ENCODE assay signal across 40 cellular contexts in genomic region chr1:213486488-213486887, GRCh38.
"Had no signal": no experiment of that assay in that cellular context is flagged by ENCODE, and none has a peak within 500 bp of the region (broad histone marks: within the 10 kb centered on the region; RNA-seq: fewer than 3 reads in every experiment).

No MANE protein-coding gene starts in this region.

- H3K27ac ChIP-seq: adrenal gland, ascending aorta, body of pancreas, brain microvascular endothelial cell, breast epithelium, cardiac muscle cell had no signal

- H3K4me3 Mint-ChIP-seq: activated naive CD4-positive, alpha-beta T cell treated with anti-CD3 and anti-CD28 coated beads for 36 hours; activated naive CD4-positive, alpha-beta T cell treated with anti-CD3 and anti-CD28 coated beads, Interleukin-2, amount 10 ng/mL, durations not matched to agents 7 days and 5 days; activated naive CD4-positive, alpha-beta T cell treated with anti-CD3 and anti-CD28 coated beads, Interleukin-2, amount 50 U/mL, for 24 hours; activated naive CD8-positive, alpha-beta T cell; activated naive CD8-positive, alpha-beta T cell treated with anti-CD3 and anti-CD28 coated beads for 36 hours; activated naive CD8-positive, alpha-beta T cell treated with anti-CD3 and anti-CD28 coated beads, Interleukin-2, amount 10 ng/mL, durations not matched to agents 7 days and 5 days; activated naive CD8-positive, alpha-beta T cell treated with anti-CD3 and anti-CD28 coated beads, Interleukin-2, amount 50 U/mL, for 24 hours; activated T-cell treated with anti-CD3 and anti-CD28 coated beads, Interleukin-2, amount 50 U/mL, for 24 hours; activated T-cell treated with anti-CD3 and anti-CD28 coated beads, Interleukin-2, amount 50 U/mL, for 4 hours; activated T-cell treated with anti-CD3 and anti-CD28 coated beads, Interleukin-2, amount 50 U/mL, for 72 hours; activated T-helper 1 cell treated with anti-CD3 and anti-CD28 coated beads, Interleukin-12 subunit alpha, Interleukin-12 subunit beta, Interleukin-2, Interleukin-4 antibody, amounts not matched to agents 30 ng/mL and 10 ng/mL and 1 ng/mL, durations not matched to agents 14 hours and 24 hours and 36 hours; activated T-helper 17 cell treated with anti-CD3 and anti-CD28 coated beads, Interleukin-2, amount 50 U/mL, for 72 hours; brain; central memory CD8-positive, alpha-beta T cell had no signal

- H3K4me1 Mint-ChIP-seq: activated naive CD4-positive, alpha-beta T cell treated with anti-CD3 and anti-CD28 coated beads, Interleukin-2, amount 10 ng/mL, durations not matched to agents 7 days and 5 days; activated naive CD4-positive, alpha-beta T cell treated with anti-CD3 and anti-CD28 coated beads, Interleukin-2, amount 50 U/mL, for 24 hours; activated naive CD8-positive, alpha-beta T cell treated with anti-CD3 and anti-CD28 coated beads, Interleukin-2, amount 10 ng/mL, durations not matched to agents 7 days and 5 days; activated T-helper 17 cell treated with anti-CD3 and anti-CD28 coated beads, Interleukin-2, amount 50 U/mL, for 72 hours; brain; central memory CD8-positive, alpha-beta T cell had no signal

- ATAC-seq: activated naive CD4-positive, alpha-beta T cell treated with anti-CD3 and anti-CD28 coated beads, Interleukin-2, amount 50 U/mL, for 72 hours; activated naive CD8-positive, alpha-beta T cell treated with anti-CD3 and anti-CD28 coated beads, Interleukin-2, amount 50 U/mL, for 24 hours; activated T-cell treated with anti-CD3 and anti-CD28 coated beads, Interleukin-2, amount 50 U/mL, for 4 hours; activated T-cell treated with anti-CD3 and anti-CD28 coated beads, Interleukin-2, amount 50 U/mL, for 72 hours; activated T-helper 17 cell treated with anti-CD3 and anti-CD28 coated beads, Interleukin-2, amount 50 U/mL, for 72 hours; body of pancreas had no signal

- H3K27me3 ChIP-seq: adrenal gland, ascending aorta, body of pancreas, brain microvascular endothelial cell, breast epithelium, cardiac muscle cell had no signal

- H3K36me3 ChIP-seq: adrenal gland, ascending aorta, brain microvascular endothelial cell, breast epithelium, cardiac muscle cell had no signal

- H3K4me1 ChIP-seq: adrenal gland, ascending aorta, body of pancreas, breast epithelium had no signal

- H3K9me3 ChIP-seq: adrenal gland, ascending aorta, body of pancreas had no signal

- H3K27ac Mint-ChIP-seq: activated naive CD4-positive, alpha-beta T cell treated with anti-CD3 and anti-CD28 coated beads for 36 hours; activated naive CD4-positive, alpha-beta T cell treated with anti-CD3 and anti-CD28 coated beads, Interleukin-2, amount 10 ng/mL, durations not matched to agents 7 days and 5 days; activated naive CD4-positive, alpha-beta T cell treated with anti-CD3 and anti-CD28 coated beads, Interleukin-2, amount 50 U/mL, for 24 hours; activated naive CD4-positive, alpha-beta T cell treated with anti-CD3 and anti-CD28 coated beads, Interleukin-2, amount 50 U/mL, for 72 hours; activated naive CD8-positive, alpha-beta T cell; activated naive CD8-positive, alpha-beta T cell treated with anti-CD3 and anti-CD28 coated beads for 36 hours; activated naive CD8-positive, alpha-beta T cell treated with anti-CD3 and anti-CD28 coated beads, Interleukin-2, amount 10 ng/mL, durations not matched to agents 7 days and 5 days; activated naive CD8-positive, alpha-beta T cell treated with anti-CD3 and anti-CD28 coated beads, Interleukin-2, amount 50 U/mL, for 24 hours; activated T-cell treated with anti-CD3 and anti-CD28 coated beads, Interleukin-2, amount 50 U/mL, for 24 hours; activated T-cell treated with anti-CD3 and anti-CD28 coated beads, Interleukin-2, amount 50 U/mL, for 72 hours; activated T-helper 1 cell treated with anti-CD3 and anti-CD28 coated beads, Interleukin-12 subunit alpha, Interleukin-12 subunit beta, Interleukin-2, Interleukin-4 antibody, amounts not matched to agents 30 ng/mL and 10 ng/mL and 1 ng/mL, durations not matched to agents 14 hours and 24 hours and 36 hours; activated T-helper 17 cell treated with anti-CD3 and anti-CD28 coated beads, Interleukin-2, amount 50 U/mL, for 72 hours; activated T-helper 2 cell treated with anti-CD3 and anti-CD28 coated beads, Interferon-gamma antibody, Interleukin-2, Interleukin-4, amounts not matched to agents 10 μg/mL and 5 μg/mL and 100 μg/mL, durations not matched to agents 14 hours and 24 hours and 36 hours; brain had no signal

- DNase-seq: activated effector memory CD4-positive, alpha-beta T cell treated with anti-CD3 and anti-CD28 coated beads, Interleukin-2, amount 50 U/mL, for 16 hours; activated effector memory CD4-positive, alpha-beta T cell treated with Interleukin-2 at 50 U/mL for 16 hours; activated gamma-delta T cell; activated gamma-delta T cell treated with Interleukin-2 at 50 U/mL for 16 hours; activated naive CD4-positive, alpha-beta T cell; activated naive CD4-positive, alpha-beta T cell treated with anti-CD3 and anti-CD28 coated beads for 36 hours; activated naive CD4-positive, alpha-beta T cell treated with anti-CD3 and anti-CD28 coated beads, Interleukin-2, amount 10 ng/mL, durations not matched to agents 7 days and 5 days; activated naive CD4-positive, alpha-beta T cell treated with anti-CD3 and anti-CD28 coated beads, Interleukin-2, amount 50 U/mL, for 16 hours; activated naive CD4-positive, alpha-beta T cell treated with Interleukin-2 at 50 U/mL for 16 hours; activated naive CD8-positive, alpha-beta T cell treated with anti-CD3 and anti-CD28 coated beads for 36 hours; activated naive CD8-positive, alpha-beta T cell treated with anti-CD3 and anti-CD28 coated beads, Interleukin-2, amount 10 ng/mL, durations not matched to agents 7 days and 5 days; activated naive CD8-positive, alpha-beta T cell treated with anti-CD3 and anti-CD28 coated beads, Interleukin-2, amount 50 U/mL, for 24 hours; activated T-cell treated with anti-CD3 and anti-CD28 coated beads, Interleukin-2, amount 50 U/mL, for 1 hour; activated T-cell treated with anti-CD3 and anti-CD28 coated beads, Interleukin-2, amount 50 U/mL, for 24 hours; activated T-cell treated with anti-CD3 and anti-CD28 coated beads, Interleukin-2, amount 50 U/mL, for 4 hours; activated T-cell treated with anti-CD3 and anti-CD28 coated beads, Interleukin-2, amount 50 U/mL, for 48 hours; activated T-cell treated with anti-CD3 and anti-CD28 coated beads, Interleukin-2, amount 50 U/mL, for 72 hours; adrenal gland; amniotic stem cell; amygdala; anterior cingulate cortex; aorta; body of pancreas; brain microvascular endothelial cell; caudate nucleus; central memory CD4-positive, alpha-beta T cell; cerebellar nuclear complex had no signal

- FAIRE-seq: astrocyte, bronchial epithelial cell had no signal

- H3K9me3 Mint-ChIP-seq: activated naive CD4-positive, alpha-beta T cell treated with anti-CD3 and anti-CD28 coated beads for 36 hours; activated naive CD4-positive, alpha-beta T cell treated with anti-CD3 and anti-CD28 coated beads, Interleukin-2, amount 10 ng/mL, durations not matched to agents 7 days and 5 days; activated naive CD4-positive, alpha-beta T cell treated with anti-CD3 and anti-CD28 coated beads, Interleukin-2, amount 50 U/mL, for 24 hours; activated naive CD4-positive, alpha-beta T cell treated with anti-CD3 and anti-CD28 coated beads, Interleukin-2, amount 50 U/mL, for 72 hours; activated naive CD8-positive, alpha-beta T cell treated with anti-CD3 and anti-CD28 coated beads for 36 hours; activated naive CD8-positive, alpha-beta T cell treated with anti-CD3 and anti-CD28 coated beads, Interleukin-2, amount 10 ng/mL, durations not matched to agents 7 days and 5 days; activated T-cell treated with anti-CD3 and anti-CD28 coated beads, Interleukin-2, amount 50 U/mL, for 24 hours; activated T-cell treated with anti-CD3 and anti-CD28 coated beads, Interleukin-2, amount 50 U/mL, for 4 hours; activated T-helper 1 cell treated with anti-CD3 and anti-CD28 coated beads, Interleukin-12 subunit alpha, Interleukin-12 subunit beta, Interleukin-2, Interleukin-4 antibody, amounts not matched to agents 30 ng/mL and 10 ng/mL and 1 ng/mL, durations not matched to agents 14 hours and 24 hours and 36 hours; activated T-helper 2 cell treated with anti-CD3 and anti-CD28 coated beads, Interferon-gamma antibody, Interleukin-2, Interleukin-4, amounts not matched to agents 10 μg/mL and 5 μg/mL and 100 μg/mL, durations not matched to agents 14 hours and 24 hours and 36 hours; brain had no signal

- H3K27me3 Mint-ChIP-seq: activated naive CD4-positive, alpha-beta T cell treated with anti-CD3 and anti-CD28 coated beads, Interleukin-2, amount 10 ng/mL, durations not matched to agents 7 days and 5 days; activated naive CD8-positive, alpha-beta T cell treated with anti-CD3 and anti-CD28 coated beads, Interleukin-2, amount 10 ng/mL, durations not matched to agents 7 days and 5 days had no signal

- H3K36me3 Mint-ChIP-seq: activated naive CD4-positive, alpha-beta T cell treated with anti-CD3 and anti-CD28 coated beads, Interleukin-2, amount 10 ng/mL, durations not matched to agents 7 days and 5 days; activated naive CD4-positive, alpha-beta T cell treated with anti-CD3 and anti-CD28 coated beads, Interleukin-2, amount 50 U/mL, for 24 hours; activated naive CD4-positive, alpha-beta T cell treated with anti-CD3 and anti-CD28 coated beads, Interleukin-2, amount 50 U/mL, for 72 hours; activated naive CD8-positive, alpha-beta T cell; activated naive CD8-positive, alpha-beta T cell treated with anti-CD3 and anti-CD28 coated beads for 36 hours; activated naive CD8-positive, alpha-beta T cell treated with anti-CD3 and anti-CD28 coated beads, Interleukin-2, amount 10 ng/mL, durations not matched to agents 7 days and 5 days; brain had no signal

- H3K4me3 ChIP-seq: adrenal gland, ascending aorta, body of pancreas, breast epithelium, cardiac muscle cell had no signal
